ENCODE assay signal across 9 cellular contexts in genomic region chr15:83446904-83447708, GRCh38. TPM values are rescaled to one million over a fixed set of nuclear protein-coding genes. Genes with fewer than 3 reads are reported as not detected.
A peak's percentile ranks its signal among the peaks of the same experiment; 100 is the strongest.
DNase-seq lines count a peak whose midpoint lies in the region; ATAC-seq, FAIRE-seq and TF ChIP-seq lines count a peak whose summit lies in the region.
"Had no signal": no experiment of that assay in that cellular context is flagged by ENCODE, and none has a peak within 500 bp of the region (broad histone marks: within the 10 kb centered on the region; RNA-seq: fewer than 3 reads in every experiment).

SH3GL3 (plus strand) TSS chr15:83447341; CDS start chr15:83447534, 193 bp downstream.

- H2BK120ac ChIP-seq in IMR-90 (ENCODE audit: low read depth, low read length), result no peak within 1 kb of the TSS

- FAIRE-seq in keratinocyte (lab: Jason Lieb, UNC) (peak; percentile 77), small intestine (lab: Jason Lieb, UNC) (no peak)

- no TSS peak for BruUV-seq in IMR-90 (replicated peaks; lab: Mats Ljungman, UMichigan)

- H3K27me3 ChIP-seq in IMR-90 (ENCODE audit: control insufficient read depth, insufficient read depth, low read length) (peaks cover 10% of the 10 kb centered on the region), WERI-Rb-1 (ENCODE audit: insufficient read depth, low read depth, severe bottlenecking) (no peaks in the 10 kb centered on the region), colonic mucosa (peaks cover 9% of the 10 kb centered on the region), keratinocyte (ENCODE audit: control insufficient read depth, extremely low read depth, insufficient read depth, low read length) (peaks cover 12% of the 10 kb centered on the region), small intestine (ENCODE audit: control insufficient read depth in 2 of 2, insufficient read depth in 2 of 2, low read length in 2 of 2) (peaks cover 0 to 3% of the 10 kb centered on the region in 2 donors)

- H3K27ac ChIP-seq in IMR-90 (ENCODE audit: insufficient read depth, low read length), result no peak within 1 kb of the TSS
- H3K27ac ChIP-seq in WERI-Rb-1, result peak within 1 kb of the TSS; percentile 62
- H3K27ac ChIP-seq in colonic mucosa, result no peak within 1 kb of the TSS
- no peak within 1 kb of the TSS for H3K27ac ChIP-seq in keratinocyte (ENCODE audit: control insufficient read depth, insufficient read depth, low read length)
- no peak within 1 kb of the TSS for H3K27ac ChIP-seq in small intestine (ENCODE audit: low read depth in 1 of 2, low read length in 1 of 2)

- no peak within 1 kb of the TSS for H3K23ac ChIP-seq in IMR-90 (ENCODE audit: low read depth, low read length)

- H3K36me3 ChIP-seq in IMR-90 (ENCODE audit: control insufficient read depth, insufficient read depth, low read length) (no peaks in the 10 kb centered on the region), WERI-Rb-1 (no peaks in the 10 kb centered on the region), colonic mucosa (no peaks in the 10 kb centered on the region), keratinocyte (ENCODE audit: control insufficient read depth in 2 of 2, extremely low read depth in 1 of 2, insufficient read depth in 2 of 2, low read length in 2 of 2) (no peaks in the 10 kb centered on the region), small intestine (ENCODE audit: control insufficient read depth in 2 of 2, insufficient read depth in 2 of 2, low read length in 2 of 2) (no peaks in the 10 kb centered on the region)

- no peaks in the 10 kb centered on the region for H3K4me1 ChIP-seq in IMR-90 (ENCODE audit: control insufficient read depth, insufficient read depth, low read length)
- peaks cover 5% of the 10 kb centered on the region for H3K4me1 ChIP-seq in colonic mucosa
- peaks cover 5% of the 10 kb centered on the region for H3K4me1 ChIP-seq in keratinocyte (ENCODE audit: control insufficient read depth, extremely low read depth, insufficient read depth, low read length)
- no peaks in the 10 kb centered on the region for H3K4me1 ChIP-seq in small intestine (ENCODE audit: control insufficient read depth in 2 of 2, insufficient read depth in 1 of 2, low read depth in 1 of 2, low read length in 1 of 2)

- H3K79me1 ChIP-seq in IMR-90 (ENCODE audit: low read depth in 1 of 2, low read length in 2 of 2), result no peaks in the 10 kb centered on the region

- no peak within 1 kb of the TSS for H4K5ac ChIP-seq in IMR-90 (ENCODE audit: low read depth, low read length)

- in situ Hi-C loops in IMR-90 (cut with MboI; ENCODE audit: low sequenced_read_pairs), result no loop called here

- no peak within 1 kb of the TSS for H3K4ac ChIP-seq in IMR-90 (ENCODE audit: low read depth, low read length)

- H3K9me1 ChIP-seq in IMR-90 (ENCODE audit: insufficient read depth, low read length), result no peaks in the 10 kb centered on the region
- H3K9me1 ChIP-seq in keratinocyte (ENCODE audit: control insufficient read depth, extremely low read depth, insufficient read depth, low read length), result no peaks in the 10 kb centered on the region

- H3K4me3 ChIP-seq in IMR-90 (ENCODE audit: insufficient read depth, low read depth, low read length) (peak within 1 kb of the TSS; percentile 40), WERI-Rb-1 (ENCODE audit: low read depth, low read length) (peak within 1 kb of the TSS; percentile 88), colonic mucosa (peak within 1 kb of the TSS; percentile 26), keratinocyte (ENCODE audit: control insufficient read depth in 2 of 3, extremely low read depth in 1 of 3, insufficient read depth in 2 of 3, low read depth in 1 of 3, low read length in 3 of 3) (peak within 1 kb of the TSS; percentile 46 to 76 (median 59)), small intestine (ENCODE audit: low read depth in 1 of 2, low read length in 2 of 2) (peak within 1 kb of the TSS in 1 of 2 donors; percentile 21)

- H3K14ac ChIP-seq in IMR-90 (replicated peaks; ENCODE audit: low read depth, low read length), result no peak within 1 kb of the TSS

- no peak within 1 kb of the TSS for H3K18ac ChIP-seq in IMR-90 (ENCODE audit: low read depth, low read length)

- H2AK9ac ChIP-seq in IMR-90 (replicated peaks; ENCODE audit: low read depth, low read length, poor library complexity), result peak within 1 kb of the TSS; percentile 5

- no peak within 1 kb of the TSS for H2BK5ac ChIP-seq in IMR-90 (ENCODE audit: low read depth, low read length, poor library complexity, severe bottlenecking)

- H4K91ac ChIP-seq in IMR-90 (ENCODE audit: insufficient read depth, low read depth, low read length), result no peak within 1 kb of the TSS

- CTCF ChIA-PET in IMR-90 (lab: Yijun Ruan, JAX), result interaction anchor here (0.7 to 1.4 kb wide), 6 partner anchors 17 to 199 kb away, joined by 3 to 5 read pairs (median 3); no protein-coding TSS in a partner anchor

- DNase-seq in DMS114 treated with DMSO at 0.1 percent for 48 hours (lab: John Stamatoyannopoulos, UW; ENCODE audit: unreplicated experiment) (peak; percentile 79), IMR-90 (peak; percentile 55), WERI-Rb-1 (peak; percentile 89), colonic mucosa (peak; percentile 68), keratinocyte (ENCODE audit: low read depth, low spot score) (no peak), small intestine (peak; percentile 49), T-helper 9 cell (no peak)

- H3K56ac ChIP-seq in IMR-90 (ENCODE audit: extremely low read depth, insufficient read depth, low read length), result no peak within 1 kb of the TSS

- intact Hi-C loops in IMR-90 (cut with micrococcal nuclease), result no loop called here
- intact Hi-C loops in colonic mucosa (cut with DNase I), result no loop called here

- peak; percentile 22; the same call in 1 of the 2 replicates for TF ChIP-seq CTCF in IMR-90 (conservative IDR thresholded peaks at IDR 0.05; ENCODE audit: low read depth, low read length)
- TF ChIP-seq CTCF in WERI-Rb-1 (IDR thresholded peaks at IDR 0.05; ENCODE audit: low read depth, low read length), result peak; percentile 63
- TF ChIP-seq CTCF in colonic mucosa (IDR thresholded peaks at IDR 0.05), result no peak
- peak; percentile 49 to 73 (median 65) for TF ChIP-seq CTCF in keratinocyte (optimal IDR thresholded peaks at IDR 0.05 in 1 of 3, IDR thresholded peaks at IDR 0.05 in 1 of 3, conservative IDR thresholded peaks at IDR 0.05 in 1 of 3; ENCODE audit: extremely low read depth in 1 of 3, insufficient read depth in 2 of 3, low read length in 3 of 3)

- H4K8ac ChIP-seq in IMR-90 (ENCODE audit: low read depth in 2 of 2, low read length in 2 of 2), result no peak within 1 kb of the TSS

- TF ChIP-seq POLR2A in IMR-90 (IDR thresholded peaks at IDR 0.05; ENCODE audit: low read depth, low read length), result no peak

- H3K9ac ChIP-seq in IMR-90 (ENCODE audit: low read depth, low read length), result no peak within 1 kb of the TSS
- no peak within 1 kb of the TSS for H3K9ac ChIP-seq in colonic mucosa (ENCODE audit: low read depth in 2 of 2, low read length in 2 of 2)
- peak within 1 kb of the TSS; percentile 44 for H3K9ac ChIP-seq in keratinocyte (ENCODE audit: control insufficient read depth, extremely low read depth, insufficient read depth, low read length)

- POLR2A ChIA-PET in IMR-90 (lab: Charles Lee; ENCODE audit: unreplicated experiment), result no interaction called here

- H3K4me2 ChIP-seq in IMR-90 (ENCODE audit: low read depth, low read length) (peak within 1 kb of the TSS; percentile 91), keratinocyte (ENCODE audit: control insufficient read depth, extremely low read depth, insufficient read depth, low read depth, low read length) (peak within 1 kb of the TSS; percentile 85)

- H4K20me1 ChIP-seq in IMR-90 (ENCODE audit: insufficient read depth, low read length) (no peaks in the 10 kb centered on the region), keratinocyte (ENCODE audit: control insufficient read depth, extremely low read depth, insufficient read depth, low read length) (no peaks in the 10 kb centered on the region)

- H2BK20ac ChIP-seq in IMR-90 (ENCODE audit: low read depth, low read length), result no peak within 1 kb of the TSS

- TF ChIP-seq RAD21 in IMR-90 (IDR thresholded peaks at IDR 0.05; ENCODE audit: low read length), result no peak

- H3K9me3 ChIP-seq in IMR-90 (ENCODE audit: control insufficient read depth, insufficient read depth, low read length) (no peaks in the 10 kb centered on the region), WERI-Rb-1 (ENCODE audit: severe bottlenecking) (no peaks in the 10 kb centered on the region), colonic mucosa (no peaks in the 10 kb centered on the region), keratinocyte (ENCODE audit: control insufficient read depth, low read depth, low read length) (no peaks in the 10 kb centered on the region), small intestine (ENCODE audit: control insufficient read depth, low read depth) (no peaks in the 10 kb centered on the region)

- 1% methylated on average over 24 of the region's 68 CpGs; no CpG with 5 or more reads in 1 of the 2 experiments for WGBS in IMR-90 (ENCODE audit: extremely low coverage in 2 of 2, insufficient read length in 1 of 2), 2 experiments
- 2 to 5% (median 5%) methylated on average over 62 to 68 of the region's 68 CpGs for WGBS in small intestine, 3 donors

- dilution Hi-C loops in IMR-90 (cut with HindIII; ENCODE audit: low sequenced_read_pairs, unreplicated experiment) (no loop called here), keratinocyte (cut with MboI; ENCODE audit: extremely low pct_ligation_motif_present, low sequenced_read_pairs) (no loop called here)

- H2AK5ac ChIP-seq in IMR-90 (ENCODE audit: low read depth, low read length), result no peak within 1 kb of the TSS

- peak within 1 kb of the TSS; percentile 78 for H2AFZ ChIP-seq in IMR-90 (replicated peaks; ENCODE audit: low read length, poor library complexity)
- H2AFZ ChIP-seq in keratinocyte (ENCODE audit: control insufficient read depth, low read length), result peak within 1 kb of the TSS; percentile 93

- H2BK15ac ChIP-seq in IMR-90 (ENCODE audit: low read depth, low read length), result no peak within 1 kb of the TSS

- ATAC-seq in IMR-90 (ENCODE audit: low read depth), result peak; percentile 98
- no peak for ATAC-seq in HG03108 (IDR thresholded peaks at IDR 0.05; ENCODE audit: unreplicated experiment)
- ATAC-seq: Panc1 had no signal

- no peaks in the 10 kb centered on the region for H3K79me2 ChIP-seq in keratinocyte (ENCODE audit: control insufficient read depth, insufficient read depth, low read length)

RNA-seq across cellular contexts. Expression of gene SH3GL3, which starts in this region (rescaled TPM):
- total RNA-seq in IMR-90 (2012; rRNA removed) (not detected in 2 replicates), colonic mucosa (not detected)
- polyA plus RNA-seq in IMR-90 (2012; rRNA removed) (not detected in 2 replicates), keratinocyte (0.04 to 0.20 TPM (median 0.07 TPM) in 3 replicates), small intestine (under 1 TPM in 1 of 3 donors, not detected in 2; 0.16 TPM)
- polyA plus RNA-seq in IMR-90 (2012; cell fraction: cytosol; rRNA removed), result not detected in 2 replicates
- polyA plus RNA-seq in IMR-90 (2012; cell fraction: nucleus; rRNA removed; ENCODE audit: low replicate concordance), result not detected in 2 replicates
- 3.4 TPM for polyA plus RNA-seq in keratinocyte (2011; ENCODE audit: low read depth)
- 0.12 and 0.16 TPM in 2 replicates for polyA plus RNA-seq in keratinocyte (2011; cell fraction: cytosol; rRNA removed)
- polyA plus RNA-seq in keratinocyte (2011; cell fraction: nucleus; rRNA removed), result 0.10 TPM in 1 of 2 replicates, not detected in the other
- 0.13 and 1.3 TPM in 2 replicates for polyA plus RNA-seq in keratinocyte (2012; ENCODE audit: low replicate concordance)
- not detected in 3 replicates for polyA minus RNA-seq in keratinocyte
- polyA minus RNA-seq in keratinocyte (2011; cell fraction: cytosol; rRNA and poly(A)+ RNA removed), result not detected
- polyA minus RNA-seq in keratinocyte (2011; cell fraction: nucleus; rRNA and poly(A)+ RNA removed), result not detected in 2 replicates

Comparison
In these comparisons a context has a peak if more than half of its experiments do, and no peak if none do; other contexts are left out.
1. Peak in DNase-seq, ATAC-seq, H3K4me3 ChIP-seq and H3K4me2 ChIP-seq in IMR-90; RNA of the gene not detected or under 1 TPM.
2. Peak in DNase-seq and H3K4me3 ChIP-seq in colonic mucosa; RNA of the gene not detected or under 1 TPM.
3. Peak in DNase-seq in small intestine; RNA of the gene not detected or under 1 TPM.
4. DNase-seq: peak in DMS114 treated with DMSO at 0.1 percent for 48 hours (single experiment) and WERI-Rb-1 (single experiment); none in keratinocyte (single experiment) and T-helper 9 cell (single experiment).